Comparison of ENCODE assay signal across 17 cellular contexts in the genomic region with DNA sequence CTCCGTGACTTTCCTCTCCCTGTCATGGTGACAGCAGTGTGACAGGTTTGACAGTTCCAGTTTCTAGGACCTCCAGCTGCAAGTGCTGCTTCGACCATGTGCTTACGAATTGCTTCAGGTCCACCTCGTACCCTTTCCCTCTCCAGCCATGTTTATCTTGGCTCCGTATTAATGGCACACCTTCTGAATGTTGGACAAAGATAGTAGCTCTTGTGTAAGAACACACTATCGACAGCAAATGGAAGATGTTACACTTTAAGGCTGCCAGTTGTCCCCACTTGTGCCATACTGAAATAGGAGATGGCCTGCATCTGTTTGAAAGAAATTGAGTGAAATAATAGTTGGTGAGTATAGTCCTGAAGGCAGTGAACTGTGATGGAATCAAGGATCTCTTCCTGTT.
"Had no signal": no experiment of that assay in that cellular context is flagged by ENCODE, and none has a peak within 500 bp of the region (broad histone marks: within the 10 kb centered on the region; RNA-seq: fewer than 3 reads in every experiment).

No MANE protein-coding gene starts in this region.

- H3K9me3 ChIP-seq: SK-N-SH had no signal

- ATAC-seq: K562 had no signal

- H3K4me3 ChIP-seq: K562 had no signal

- H3K27ac ChIP-seq: KMS-11, RWPE1 had no signal

- DNase-seq: Kasumi-1, MM.1S, NCI-H1092 treated with DMSO at 0.1 percent for 48 hours, NCI-H1436, NCI-H187, NCI-H2081, NCI-H2107, NCI-H345, NCI-H446 treated with DMSO at 0.1 percent for 48 hours, NCI-H510A treated with DMSO at 0.1 percent for 48 hours, NCI-H526, SHP77, SK-N-SH, SW 1271 had no signal
